1 cellular context compared by ENCODE assay signal in the genomic region with DNA sequence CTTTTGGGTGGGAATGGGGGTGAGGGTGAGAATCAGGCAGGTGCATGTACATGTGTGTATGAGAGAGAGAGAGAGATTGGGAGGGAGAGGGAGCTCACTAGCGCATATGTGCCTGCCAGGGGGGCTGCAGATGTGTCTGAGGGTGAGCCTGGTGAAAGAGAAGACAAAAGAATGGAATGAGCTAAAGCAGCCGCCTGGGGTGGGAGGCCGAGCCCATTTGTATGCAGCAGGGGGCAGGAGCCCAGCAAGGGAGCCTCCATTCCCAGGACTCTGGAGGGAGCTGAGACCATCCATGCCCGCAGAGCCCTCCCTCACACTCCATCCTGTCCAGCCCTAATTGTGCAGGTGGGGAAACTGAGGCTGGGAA.
TF ChIP-seq lines count a peak whose summit lies in the region.

No MANE protein-coding gene starts in this region.

TF ChIP-seq in GM23338, 12 proteins besides CTCF, POLR2A, EP300 and RAD21 (continued from another document):
- TF ChIP-seq, protein P1, sequence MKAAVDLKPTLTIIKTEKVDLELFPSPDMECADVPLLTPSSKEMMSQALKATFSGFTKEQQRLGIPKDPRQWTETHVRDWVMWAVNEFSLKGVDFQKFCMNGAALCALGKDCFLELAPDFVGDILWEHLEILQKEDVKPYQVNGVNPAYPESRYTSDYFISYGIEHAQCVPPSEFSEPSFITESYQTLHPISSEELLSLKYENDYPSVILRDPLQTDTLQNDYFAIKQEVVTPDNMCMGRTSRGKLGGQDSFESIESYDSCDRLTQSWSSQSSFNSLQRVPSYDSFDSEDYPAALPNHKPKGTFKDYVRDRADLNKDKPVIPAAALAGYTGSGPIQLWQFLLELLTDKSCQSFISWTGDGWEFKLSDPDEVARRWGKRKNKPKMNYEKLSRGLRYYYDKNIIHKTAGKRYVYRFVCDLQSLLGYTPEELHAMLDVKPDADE (IDR thresholded peaks at IDR 0.05) = no peak
- TF ChIP-seq EZH2 (IDR thresholded peaks at IDR 0.05; ENCODE audit: low read depth, unreplicated experiment) (no peak), ZNF331 (CRISPR knock-in tag; IDR thresholded peaks at IDR 0.05; ENCODE audit: low read depth) (no peak), ZNF114 (CRISPR knock-in tag; IDR thresholded peaks at IDR 0.05) (no peak), CREB1 (CRISPR knock-in tag; IDR thresholded peaks at IDR 0.05; ENCODE audit: low read depth) (no peak), REST (IDR thresholded peaks at IDR 0.05; ENCODE audit: unreplicated experiment) (no peak), JUNB (IDR thresholded peaks at IDR 0.05; ENCODE audit: unreplicated experiment) (no peak), STAT1 (IDR thresholded peaks at IDR 0.05; ENCODE audit: unreplicated experiment) (no peak)
- TF ChIP-seq, protein P2, sequence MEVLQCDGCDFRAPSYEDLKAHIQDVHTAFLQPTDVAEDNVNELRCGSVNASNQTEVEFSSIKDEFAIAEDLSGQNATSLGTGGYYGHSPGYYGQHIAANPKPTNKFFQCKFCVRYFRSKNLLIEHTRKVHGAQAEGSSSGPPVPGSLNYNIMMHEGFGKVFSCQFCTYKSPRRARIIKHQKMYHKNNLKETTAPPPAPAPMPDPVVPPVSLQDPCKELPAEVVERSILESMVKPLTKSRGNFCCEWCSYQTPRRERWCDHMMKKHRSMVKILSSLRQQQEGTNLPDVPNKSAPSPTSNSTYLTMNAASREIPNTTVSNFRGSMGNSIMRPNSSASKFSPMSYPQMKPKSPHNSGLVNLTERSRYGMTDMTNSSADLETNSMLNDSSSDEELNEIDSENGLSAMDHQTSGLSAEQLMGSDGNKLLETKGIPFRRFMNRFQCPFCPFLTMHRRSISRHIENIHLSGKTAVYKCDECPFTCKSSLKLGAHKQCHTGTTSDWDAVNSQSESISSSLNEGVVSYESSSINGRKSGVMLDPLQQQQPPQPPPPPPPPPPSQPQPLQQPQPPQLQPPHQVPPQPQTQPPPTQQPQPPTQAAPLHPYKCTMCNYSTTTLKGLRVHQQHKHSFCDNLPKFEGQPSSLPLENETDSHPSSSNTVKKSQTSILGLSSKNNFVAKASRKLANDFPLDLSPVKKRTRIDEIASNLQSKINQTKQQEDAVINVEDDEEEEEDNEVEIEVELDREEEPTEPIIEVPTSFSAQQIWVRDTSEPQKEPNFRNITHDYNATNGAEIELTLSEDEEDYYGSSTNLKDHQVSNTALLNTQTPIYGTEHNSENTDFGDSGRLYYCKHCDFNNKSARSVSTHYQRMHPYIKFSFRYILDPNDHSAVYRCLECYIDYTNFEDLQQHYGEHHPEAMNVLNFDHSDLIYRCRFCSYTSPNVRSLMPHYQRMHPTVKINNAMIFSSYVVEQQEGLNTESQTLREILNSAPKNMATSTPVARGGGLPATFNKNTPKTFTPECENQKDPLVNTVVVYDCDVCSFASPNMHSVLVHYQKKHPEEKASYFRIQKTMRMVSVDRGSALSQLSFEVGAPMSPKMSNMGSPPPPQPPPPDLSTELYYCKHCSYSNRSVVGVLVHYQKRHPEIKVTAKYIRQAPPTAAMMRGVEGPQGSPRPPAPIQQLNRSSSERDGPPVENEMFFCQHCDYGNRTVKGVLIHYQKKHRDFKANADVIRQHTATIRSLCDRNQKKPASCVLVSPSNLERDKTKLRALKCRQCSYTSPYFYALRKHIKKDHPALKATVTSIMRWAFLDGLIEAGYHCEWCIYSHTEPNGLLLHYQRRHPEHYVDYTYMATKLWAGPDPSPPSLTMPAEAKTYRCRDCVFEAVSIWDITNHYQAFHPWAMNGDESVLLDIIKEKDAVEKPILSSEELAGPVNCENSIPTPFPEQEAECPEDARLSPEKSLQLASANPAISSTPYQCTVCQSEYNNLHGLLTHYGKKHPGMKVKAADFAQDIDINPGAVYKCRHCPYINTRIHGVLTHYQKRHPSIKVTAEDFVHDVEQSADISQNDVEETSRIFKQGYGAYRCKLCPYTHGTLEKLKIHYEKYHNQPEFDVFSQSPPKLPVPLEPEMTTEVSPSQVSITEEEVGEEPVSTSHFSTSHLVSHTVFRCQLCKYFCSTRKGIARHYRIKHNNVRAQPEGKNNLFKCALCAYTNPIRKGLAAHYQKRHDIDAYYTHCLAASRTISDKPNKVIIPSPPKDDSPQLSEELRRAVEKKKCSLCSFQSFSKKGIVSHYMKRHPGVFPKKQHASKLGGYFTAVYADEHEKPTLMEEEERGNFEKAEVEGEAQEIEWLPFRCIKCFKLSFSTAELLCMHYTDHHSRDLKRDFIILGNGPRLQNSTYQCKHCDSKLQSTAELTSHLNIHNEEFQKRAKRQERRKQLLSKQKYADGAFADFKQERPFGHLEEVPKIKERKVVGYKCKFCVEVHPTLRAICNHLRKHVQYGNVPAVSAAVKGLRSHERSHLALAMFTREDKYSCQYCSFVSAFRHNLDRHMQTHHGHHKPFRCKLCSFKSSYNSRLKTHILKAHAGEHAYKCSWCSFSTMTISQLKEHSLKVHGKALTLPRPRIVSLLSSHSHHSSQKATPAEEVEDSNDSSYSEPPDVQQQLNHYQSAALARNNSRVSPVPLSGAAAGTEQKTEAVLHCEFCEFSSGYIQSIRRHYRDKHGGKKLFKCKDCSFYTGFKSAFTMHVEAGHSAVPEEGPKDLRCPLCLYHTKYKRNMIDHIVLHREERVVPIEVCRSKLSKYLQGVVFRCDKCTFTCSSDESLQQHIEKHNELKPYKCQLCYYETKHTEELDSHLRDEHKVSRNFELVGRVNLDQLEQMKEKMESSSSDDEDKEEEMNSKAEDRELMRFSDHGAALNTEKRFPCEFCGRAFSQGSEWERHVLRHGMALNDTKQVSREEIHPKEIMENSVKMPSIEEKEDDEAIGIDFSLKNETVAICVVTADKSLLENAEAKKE (CRISPR knock-in tag; IDR thresholded peaks at IDR 0.05) = no peak
TF ChIP-seq in GM23338: peak in this region for 0.
